9 cellular contexts compared by ENCODE assay signal in the genomic region with DNA sequence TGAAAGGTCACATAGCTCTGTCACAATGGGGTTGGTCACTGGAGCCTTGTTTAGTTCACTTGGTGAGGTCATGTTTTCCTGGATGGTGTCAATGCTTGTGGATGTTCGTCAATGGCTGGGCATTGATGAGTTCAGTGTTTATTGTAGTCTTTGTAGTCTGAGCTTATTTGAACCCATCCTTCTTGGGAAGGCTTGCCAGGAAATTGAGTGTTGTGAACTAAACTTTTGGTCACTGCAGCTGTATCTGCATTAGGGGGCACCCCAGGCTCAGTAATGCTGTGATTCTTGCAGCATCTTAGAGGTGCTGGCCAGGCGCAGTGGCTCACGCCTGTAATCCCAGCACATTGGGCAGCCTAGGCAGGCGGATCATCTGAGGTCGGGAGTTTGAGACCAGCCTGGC. TPM values are rescaled to one million over a fixed set of nuclear protein-coding genes. Genes with fewer than 3 reads are reported as not detected.
DNase-seq lines count a peak whose midpoint lies in the region; ATAC-seq and TF ChIP-seq lines count a peak whose summit lies in the region.
"Had no signal": no experiment of that assay in that cellular context is flagged by ENCODE, and none has a peak within 500 bp of the region (broad histone marks: within the 10 kb centered on the region; RNA-seq: fewer than 3 reads in every experiment).

No MANE protein-coding gene starts in this region.

- H3K27ac ChIP-seq in brain microvascular endothelial cell (no peak overlapping the region), left lung (no peak overlapping the region)
- H3K27ac ChIP-seq: VCaP had no signal

- no peaks in the 10 kb centered on the region for H3K27me3 ChIP-seq in BJ (ENCODE audit: control insufficient read depth, insufficient read depth, low read length)
- peaks cover 4% of the 10 kb centered on the region; the same call in 1 of the 2 replicates for H3K27me3 ChIP-seq in MG63
- H3K27me3 ChIP-seq in brain microvascular endothelial cell (replicated peaks), result no peaks in the 10 kb centered on the region
- no peaks in the 10 kb centered on the region for H3K27me3 ChIP-seq in left lung

- CTCF ChIA-PET in BJ (lab: Yijun Ruan, JAX), result interaction anchor here (0.7 to 3.0 kb wide), 6 partner anchors 10 to 138 kb away, joined by 3 to 15 read pairs (median 4); no protein-coding TSS in a partner anchor

- peak; percentile 29; the same call in 1 of the 2 replicates for TF ChIP-seq CTCF in BJ (IDR thresholded peaks at IDR 0.05; ENCODE audit: insufficient read depth, low read depth, low read length)
- peak; percentile 67 for TF ChIP-seq CTCF in brain microvascular endothelial cell (IDR thresholded peaks at IDR 0.05; ENCODE audit: low read depth, low read length, missing control alignments)
- no peak for TF ChIP-seq CTCF in left lung (IDR thresholded peaks at IDR 0.05)

- no peaks in the 10 kb centered on the region for H3K4me1 ChIP-seq in left lung

- in situ Hi-C loops in brain microvascular endothelial cell (cut with HindIII; ENCODE audit: low pct_ligation_motif_present, low sequenced_read_pairs), result no loop called here

- DNase-seq in BJ (ENCODE audit: low read depth), result no peak
- DNase-seq in MG63, result peak; percentile 27
- peak; percentile 69 for DNase-seq in brain microvascular endothelial cell
- no peak for DNase-seq in left lung

- intact Hi-C loops in left lung (cut with DNase I), result loop anchor here in 1 of 2 donors (5.0 kb wide), 1 partner anchor 47 kb away; the partner anchor contains the start of gene EXOC3L2

- H3K9me3 ChIP-seq in MG63, result no peaks in the 10 kb centered on the region
- no peaks in the 10 kb centered on the region for H3K9me3 ChIP-seq in left lung

- POLR2A ChIA-PET in BJ (lab: Charles Lee), result no interaction called here

- no peaks in the 10 kb centered on the region for H3K36me3 ChIP-seq in BJ (ENCODE audit: control insufficient read depth, insufficient read depth, low read length)
- H3K36me3 ChIP-seq in MG63, result no peaks in the 10 kb centered on the region
- no peaks in the 10 kb centered on the region for H3K36me3 ChIP-seq in brain microvascular endothelial cell (replicated peaks)
- no peaks in the 10 kb centered on the region for H3K36me3 ChIP-seq in left lung

- ATAC-seq in left lung (peak; percentile 41), GM19397 (IDR thresholded peaks at IDR 0.05; ENCODE audit: unreplicated experiment) (no peak), GM19395 (IDR thresholded peaks at IDR 0.05; ENCODE audit: unreplicated experiment) (no peak), HG03442 (IDR thresholded peaks at IDR 0.05; ENCODE audit: unreplicated experiment) (no peak)
- no peak for ATAC-seq in activated CD4-positive, CD25-positive, alpha-beta regulatory T cell treated with anti-CD3 and anti-CD28 coated beads, Interleukin-2, amount 50 U/mL, for 24 hours

- no peak overlapping the region for H3K4me3 ChIP-seq in BJ (ENCODE audit: low read depth, low read length)
- no peak overlapping the region for H3K4me3 ChIP-seq in MG63
- H3K4me3 ChIP-seq in brain microvascular endothelial cell (ENCODE audit: low read depth, low read length), result no peak overlapping the region
- H3K4me3 ChIP-seq in left lung, result no peak overlapping the region

RNA-seq across cellular contexts. Expression of gene BLOC1S3, which starts 22.0 kb away (rescaled TPM):
- 7.1 and 8.3 TPM in 2 replicates for polyA plus RNA-seq in BJ (2011; rRNA removed)
- polyA minus RNA-seq in BJ (2011; rRNA and poly(A)+ RNA removed), result 9.7 and 12.5 TPM in 2 replicates
- 1.9 and 22.6 TPM in 2 replicates for total RNA-seq in MG63 (2014; rRNA removed; shearing (Covaris generic); ENCODE audit: low replicate concordance)
- total RNA-seq in left lung, result 10 to 100 TPM; 13.8 to 15.8 TPM

RNA-seq across cellular contexts. Expression of gene TRAPPC6A, which starts 22.6 kb away (rescaled TPM):
- 9.7 and 15.0 TPM in 2 replicates for polyA plus RNA-seq in BJ (2011; rRNA removed)
- polyA minus RNA-seq in BJ (2011; rRNA and poly(A)+ RNA removed), result 1.4 and 2.4 TPM in 2 replicates
- 9.5 and 28.6 TPM in 2 replicates for total RNA-seq in MG63 (2014; rRNA removed; shearing (Covaris generic); ENCODE audit: low replicate concordance)
- total RNA-seq in left lung, result 10 to 100 TPM; 13.0 to 13.6 TPM

RNA-seq across cellular contexts. Expression of gene NKPD1, which starts 39.8 kb away (rescaled TPM):
- 0.02 and 0.05 TPM in 2 replicates for polyA plus RNA-seq in BJ (2011; rRNA removed)
- polyA minus RNA-seq in BJ (2011; rRNA and poly(A)+ RNA removed), result not detected in 2 replicates
- total RNA-seq in MG63 (2014; rRNA removed; shearing (Covaris generic); ENCODE audit: low replicate concordance), result 0.91 TPM in 1 of 2 replicates, not detected in the other
- total RNA-seq in left lung, result not detected

RNA-seq across cellular contexts. Expression of gene EXOC3L2, which starts 44.6 kb away (rescaled TPM):
- polyA plus RNA-seq in BJ (2011; rRNA removed), result 0.04 TPM in 1 of 2 replicates, not detected in the other
- not detected in 2 replicates for polyA minus RNA-seq in BJ (2011; rRNA and poly(A)+ RNA removed)
- total RNA-seq in MG63 (2014; rRNA removed; shearing (Covaris generic); ENCODE audit: low replicate concordance), result not detected in 2 replicates
- total RNA-seq in left lung, result 1 to 10 TPM; 3.2 to 3.3 TPM

RNA-seq across cellular contexts. Expression of gene MARK4, which starts 50.5 kb away (rescaled TPM):
- polyA plus RNA-seq in BJ (2011; rRNA removed), result 10.9 and 17.1 TPM in 2 replicates
- 15.7 and 19.1 TPM in 2 replicates for polyA minus RNA-seq in BJ (2011; rRNA and poly(A)+ RNA removed)
- 10.1 and 12.0 TPM in 2 replicates for total RNA-seq in MG63 (2014; rRNA removed; shearing (Covaris generic); ENCODE audit: low replicate concordance)
- total RNA-seq in left lung, result 10 to 100 TPM; 24.6 to 33.7 TPM

Comparison
In these comparisons a context has a peak if more than half of its experiments do, and no peak if none do; other contexts are left out.
1. DNase-seq: peak in MG63 (single experiment) and brain microvascular endothelial cell (single experiment); none in BJ (single experiment) and left lung (0 of 2).
2. CTCF ChIP-seq: peak in BJ (single experiment) and brain microvascular endothelial cell (single experiment); none in left lung (0 of 2).